Comparison of ENCODE assay signal across 8 cellular contexts in genomic region chr19:1408300-1409203, GRCh38. TPM values are rescaled to one million over a fixed set of nuclear protein-coding genes. Genes with fewer than 3 reads are reported as not detected.
DNase-seq lines count a peak whose midpoint lies in the region; ATAC-seq and TF ChIP-seq lines count a peak whose summit lies in the region.

No MANE protein-coding gene starts in this region.

- peak overlapping the region; percentile 96 for H3K4me3 ChIP-seq in mucosa of descending colon

- peaks cover 29% of the 10 kb centered on the region for H3K36me3 Mint-ChIP-seq in activated CD4-positive, alpha-beta memory T cell treated with anti-CD3 and anti-CD28 coated beads, Interleukin-2, amount 10 ng/mL, durations not matched to agents 7 days and 5 days (ENCODE audit: low read depth)
- H3K36me3 Mint-ChIP-seq in effector memory CD8-positive, alpha-beta T cell (ENCODE audit: insufficient read depth), result peaks cover 56% of the 10 kb centered on the region

- in situ Hi-C loops in KBM-7 (cut with MboI; ENCODE audit: low pct_unique_long_range_greater_than_20kb, low sequenced_read_pairs), result no loop called here

- peaks cover 38% of the 10 kb centered on the region for H3K4me1 ChIP-seq in mucosa of descending colon (ENCODE audit: low read depth)

- no peaks in the 10 kb centered on the region for H3K9me3 ChIP-seq in mucosa of descending colon

- ATAC-seq in effector memory CD8-positive, alpha-beta T cell (replicated peaks), result peak; percentile 34
- ATAC-seq in mucosa of descending colon (peak; percentile 9), GM18511 (IDR thresholded peaks at IDR 0.05; ENCODE audit: unreplicated experiment) (no peak)
- ATAC-seq in stimulated activated naive CD8-positive, alpha-beta T cell treated with anti-CD3 and anti-CD28 coated beads, Interleukin-15, amount 100 ng/mL, for 72 hours, result peak; percentile 17

- no peaks in the 10 kb centered on the region for H3K27me3 Mint-ChIP-seq in activated CD4-positive, alpha-beta memory T cell treated with anti-CD3 and anti-CD28 coated beads, Interleukin-2, amount 10 ng/mL, durations not matched to agents 7 days and 5 days
- peaks cover 0 to 1% of the 10 kb centered on the region in 2 donors for H3K27me3 Mint-ChIP-seq in effector memory CD8-positive, alpha-beta T cell
- H3K27me3 Mint-ChIP-seq in stimulated activated naive CD8-positive, alpha-beta T cell treated with anti-CD3 and anti-CD28 coated beads, Interleukin-15, amount 100 ng/mL, for 72 hours, result peaks cover 2% of the 10 kb centered on the region

- TF ChIP-seq CTCF in mucosa of descending colon (IDR thresholded peaks at IDR 0.05), result no peak

- POLR2A ChIA-PET in activated CD4-positive, alpha-beta memory T cell treated with anti-CD3 and anti-CD28 coated beads, Interleukin-2, amount 10 ng/mL, durations not matched to agents 7 days and 5 days (lab: Charles Lee), result interaction anchor here (0.7 to 1.7 kb wide), 10 partner anchors 12 to 748 kb away, joined by 3 to 10 read pairs (median 3); partner anchors contain the start of genes CIRBP, RPS15 and UQCR11

- H3K36me3 ChIP-seq in mucosa of descending colon (ENCODE audit: low read depth), result peaks cover 3% of the 10 kb centered on the region

- CTCF ChIA-PET in activated CD4-positive, alpha-beta memory T cell treated with anti-CD3 and anti-CD28 coated beads, Interleukin-2, amount 10 ng/mL, durations not matched to agents 7 days and 5 days (lab: Charles Lee), result interaction anchor here (0.8 to 1.3 kb wide), 2 partner anchors 137 to 164 kb away, joined by 3 to 4 read pairs; no protein-coding TSS in a partner anchor

- DNase-seq in EH (ENCODE audit: low read depth) (peak; percentile 70), KBM-7 (peak; percentile 32), mucosa of descending colon (peak; percentile 53 to 80 (median 72)), hippocampal formation (lab: John Stamatoyannopoulos, UW) (no peak)
- peak; percentile 67 for DNase-seq in activated CD4-positive, alpha-beta memory T cell treated with anti-CD3 and anti-CD28 coated beads, Interleukin-2, amount 10 ng/mL, durations not matched to agents 7 days and 5 days
- DNase-seq in effector memory CD8-positive, alpha-beta T cell, result peak; percentile 57 to 68 (median 64)
- DNase-seq in stimulated activated naive CD8-positive, alpha-beta T cell treated with anti-CD3 and anti-CD28 coated beads, Interleukin-15, amount 100 ng/mL, for 72 hours, result peak; percentile 45 to 58

- peaks cover 57% of the 10 kb centered on the region for H3K4me1 Mint-ChIP-seq in activated CD4-positive, alpha-beta memory T cell treated with anti-CD3 and anti-CD28 coated beads, Interleukin-2, amount 10 ng/mL, durations not matched to agents 7 days and 5 days
- peaks cover 46 to 52% of the 10 kb centered on the region in 2 donors for H3K4me1 Mint-ChIP-seq in effector memory CD8-positive, alpha-beta T cell (ENCODE audit: low read depth in 2 of 2)
- peaks cover 58% of the 10 kb centered on the region for H3K4me1 Mint-ChIP-seq in stimulated activated naive CD8-positive, alpha-beta T cell treated with anti-CD3 and anti-CD28 coated beads, Interleukin-15, amount 100 ng/mL, for 72 hours

- intact Hi-C loops in mucosa of descending colon (cut with DNase I, micrococcal nuclease), result no loop called here

- no peaks in the 10 kb centered on the region for H3K9me3 Mint-ChIP-seq in activated CD4-positive, alpha-beta memory T cell treated with anti-CD3 and anti-CD28 coated beads, Interleukin-2, amount 10 ng/mL, durations not matched to agents 7 days and 5 days
- H3K9me3 Mint-ChIP-seq in effector memory CD8-positive, alpha-beta T cell, result no peaks in the 10 kb centered on the region
- no peaks in the 10 kb centered on the region for H3K9me3 Mint-ChIP-seq in stimulated activated naive CD8-positive, alpha-beta T cell treated with anti-CD3 and anti-CD28 coated beads, Interleukin-15, amount 100 ng/mL, for 72 hours

- peak overlapping the region; percentile 92 for H3K4me3 Mint-ChIP-seq in activated CD4-positive, alpha-beta memory T cell treated with anti-CD3 and anti-CD28 coated beads, Interleukin-2, amount 10 ng/mL, durations not matched to agents 7 days and 5 days
- H3K4me3 Mint-ChIP-seq in effector memory CD8-positive, alpha-beta T cell, result peak overlapping the region; percentile 91 to 98
- peak overlapping the region; percentile 95 to 97 for H3K4me3 Mint-ChIP-seq in stimulated activated naive CD8-positive, alpha-beta T cell treated with anti-CD3 and anti-CD28 coated beads, Interleukin-15, amount 100 ng/mL, for 72 hours

- H3K27ac Mint-ChIP-seq in activated CD4-positive, alpha-beta memory T cell treated with anti-CD3 and anti-CD28 coated beads, Interleukin-2, amount 10 ng/mL, durations not matched to agents 7 days and 5 days, result peak overlapping the region; percentile 96
- peak overlapping the region; percentile 89 to 96 for H3K27ac Mint-ChIP-seq in effector memory CD8-positive, alpha-beta T cell
- H3K27ac Mint-ChIP-seq in stimulated activated naive CD8-positive, alpha-beta T cell treated with anti-CD3 and anti-CD28 coated beads, Interleukin-15, amount 100 ng/mL, for 72 hours, result peak overlapping the region; percentile 97 to 98

RNA-seq across cellular contexts. Expression of gene DAZAP1, which starts 1.2 kb away (rescaled TPM):
- total RNA-seq in activated CD4-positive, alpha-beta memory T cell treated with anti-CD3 and anti-CD28 coated beads, Interleukin-2, amount 10 ng/mL, durations not matched to agents 7 days and 5 days, result 100 to 1,000 TPM; 194 to 218 TPM
- total RNA-seq in mucosa of descending colon, result 100 to 1,000 TPM; 117 to 123 (median 119) TPM

RNA-seq across cellular contexts. Expression of gene GAMT, which starts 7.2 kb away (rescaled TPM):
- 10 to 100 TPM; 13.2 to 13.8 TPM for total RNA-seq in activated CD4-positive, alpha-beta memory T cell treated with anti-CD3 and anti-CD28 coated beads, Interleukin-2, amount 10 ng/mL, durations not matched to agents 7 days and 5 days
- total RNA-seq in mucosa of descending colon, result 1 to 10 TPM; 1.6 to 7.0 (median 2.1) TPM

RNA-seq across cellular contexts. Expression of gene NDUFS7, which starts 24.8 kb away (rescaled TPM):
- 100 to 1,000 TPM; 107 to 109 TPM for total RNA-seq in activated CD4-positive, alpha-beta memory T cell treated with anti-CD3 and anti-CD28 coated beads, Interleukin-2, amount 10 ng/mL, durations not matched to agents 7 days and 5 days
- total RNA-seq in mucosa of descending colon, result 100 to 1,000 TPM; 118 to 160 (median 148) TPM

RNA-seq across cellular contexts. Expression of gene RPS15, which starts 29.6 kb away (rescaled TPM):
- total RNA-seq in activated CD4-positive, alpha-beta memory T cell treated with anti-CD3 and anti-CD28 coated beads, Interleukin-2, amount 10 ng/mL, durations not matched to agents 7 days and 5 days, result 1,000 to 10,000 TPM; 1,378 to 1,409 TPM
- 100 to 1,000 TPM; 748 to 897 (median 892) TPM for total RNA-seq in mucosa of descending colon

RNA-seq across cellular contexts. Expression of gene APC2, which starts 41.4 kb away (rescaled TPM):
- total RNA-seq in activated CD4-positive, alpha-beta memory T cell treated with anti-CD3 and anti-CD28 coated beads, Interleukin-2, amount 10 ng/mL, durations not matched to agents 7 days and 5 days, result under 1 TPM in 1 of 2 experiments, not detected in 1; 0.03 TPM
- total RNA-seq in mucosa of descending colon, result 1 to 10 TPM in 1 of 3 donors, under 1 TPM in 2; 0.23 to 5.9 (median 0.24) TPM

Comparison
In these comparisons a context has a peak if more than half of its experiments do, and no peak if none do; other contexts are left out.
1. DNase-seq: peak in EH (single experiment), KBM-7 (single experiment), activated CD4-positive, alpha-beta memory T cell treated with anti-CD3 and anti-CD28 coated beads, Interleukin-2, amount 10 ng/mL, durations not matched to agents 7 days and 5 days (single experiment), effector memory CD8-positive, alpha-beta T cell (3 of 3), mucosa of descending colon (3 of 3) and stimulated activated naive CD8-positive, alpha-beta T cell treated with anti-CD3 and anti-CD28 coated beads, Interleukin-15, amount 100 ng/mL, for 72 hours (2 of 2); none in hippocampal formation (0 of 2).
2. Peak in every context shown above with its lines, with median percentiles within 50 percentile points of each other: H3K27ac Mint-ChIP-seq and H3K4me3 Mint-ChIP-seq.